ENCODE assay signal across 31 cellular contexts in the genomic region with DNA sequence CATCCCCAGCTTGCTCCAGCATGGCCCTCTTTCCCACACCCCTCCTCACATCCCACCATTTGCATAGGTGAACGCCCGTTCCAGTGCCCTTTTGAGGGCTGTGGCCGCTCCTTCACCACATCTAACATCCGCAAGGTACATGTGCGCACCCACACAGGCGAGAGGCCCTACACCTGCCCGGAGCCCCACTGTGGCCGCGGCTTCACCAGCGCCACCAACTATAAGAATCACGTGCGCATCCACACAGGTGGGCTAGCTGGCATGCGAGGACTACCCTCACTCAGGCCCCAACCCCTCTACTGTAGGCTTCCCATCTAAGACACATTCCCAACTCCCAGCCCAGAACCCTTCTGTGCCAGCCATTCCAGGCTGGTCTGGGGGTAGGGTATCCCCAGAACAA.
"Had no signal": no experiment of that assay in that cellular context is flagged by ENCODE, and none has a peak within 500 bp of the region (broad histone marks: within the 10 kb centered on the region; RNA-seq: fewer than 3 reads in every experiment).

No MANE protein-coding gene starts in this region.

- H3K9me3 ChIP-seq: adrenal gland, body of pancreas, breast epithelium, MG63, Peyer's patch had no signal

- H3K27ac Mint-ChIP-seq: activated CD4-positive, alpha-beta T cell treated with anti-CD3 and anti-CD28 coated beads, Interleukin-2, amount 10 ng/mL, durations not matched to agents 24 days and 14 days; activated CD8-positive, alpha-beta T cell treated with anti-CD3 and anti-CD28 coated beads for 36 hours; activated naive CD4-positive, alpha-beta T cell treated with anti-CD3 and anti-CD28 coated beads, Interleukin-2, amount 50 U/mL, for 24 hours had no signal

- H3K4me3 Mint-ChIP-seq: activated CD4-positive, alpha-beta T cell treated with anti-CD3 and anti-CD28 coated beads, Interleukin-2, amount 10 ng/mL, durations not matched to agents 24 days and 14 days; activated CD8-positive, alpha-beta T cell treated with anti-CD3 and anti-CD28 coated beads for 36 hours; activated naive CD4-positive, alpha-beta T cell treated with anti-CD3 and anti-CD28 coated beads, Interleukin-2, amount 50 U/mL, for 24 hours; activated T-cell treated with anti-CD3 and anti-CD28 coated beads, Interleukin-2, amount 50 U/mL, for 24 hours had no signal

- H3K4me1 ChIP-seq: adrenal gland, body of pancreas, breast epithelium, Peyer's patch had no signal

- DNase-seq: activated CD4-positive, alpha-beta T cell treated with anti-CD3 and anti-CD28 coated beads, Interleukin-2, amount 10 ng/mL, durations not matched to agents 24 days and 14 days; activated CD4-positive, alpha-beta T cell treated with anti-CD3 and anti-CD28 coated beads, Interleukin-2, amount 50 U/mL, for 4 hours; activated CD8-positive, alpha-beta T cell treated with anti-CD3 and anti-CD28 coated beads for 36 hours; activated gamma-delta T cell treated with Interleukin-2 at 50 U/mL for 16 hours; activated T-cell treated with anti-CD3 and anti-CD28 coated beads, Interleukin-2, amount 50 U/mL, for 24 hours; adrenal gland; body of pancreas; caudate nucleus; cerebellar nuclear complex; Karpas-422; KBM-7; MG63; NCI-H1048; NCI-H1105 treated with DMSO at 0.1 percent for 48 hours; NCI-H1436; NCI-H1694; NCI-H1930; NCI-H2081 treated with DMSO at 0.1 percent for 48 hours; NCI-H226; NCI-H524 treated with DMSO at 0.1 percent for 48 hours; NK-92 treated with Interleukin-12 subunit alpha and Interleukin-12 subunit beta, amount 100 ng/mL, for 24 hours; PC-3; Peyer's patch; RPMI8226; SIG-M5; SW 1271; T-helper 1 cell; T1000 had no signal

- H3K27me3 ChIP-seq: adrenal gland, body of pancreas, breast epithelium, MG63, Peyer's patch had no signal

- ATAC-seq: activated CD8-positive, alpha-beta T cell treated with anti-CD3 and anti-CD28 coated beads for 36 hours; body of pancreas; PC-3; SK-N-SH treated with all-trans-retinoic acid at 6 μM for 48 hours had no signal

- H3K27ac ChIP-seq: adrenal gland, body of pancreas, breast epithelium, Peyer's patch had no signal

- H3K4me3 ChIP-seq: adrenal gland, body of pancreas, breast epithelium, MG63, Peyer's patch had no signal

- H3K9me3 Mint-ChIP-seq: activated CD4-positive, alpha-beta T cell treated with anti-CD3 and anti-CD28 coated beads, Interleukin-2, amount 10 ng/mL, durations not matched to agents 24 days and 14 days; activated CD8-positive, alpha-beta T cell treated with anti-CD3 and anti-CD28 coated beads for 36 hours; activated naive CD4-positive, alpha-beta T cell treated with anti-CD3 and anti-CD28 coated beads, Interleukin-2, amount 50 U/mL, for 24 hours; activated T-cell treated with anti-CD3 and anti-CD28 coated beads, Interleukin-2, amount 50 U/mL, for 24 hours had no signal

- H3K27me3 Mint-ChIP-seq: activated CD4-positive, alpha-beta T cell treated with anti-CD3 and anti-CD28 coated beads, Interleukin-2, amount 10 ng/mL, durations not matched to agents 24 days and 14 days; activated CD8-positive, alpha-beta T cell treated with anti-CD3 and anti-CD28 coated beads for 36 hours; activated naive CD4-positive, alpha-beta T cell treated with anti-CD3 and anti-CD28 coated beads, Interleukin-2, amount 50 U/mL, for 24 hours; activated T-cell treated with anti-CD3 and anti-CD28 coated beads, Interleukin-2, amount 50 U/mL, for 24 hours had no signal
